In the genomic region with DNA sequence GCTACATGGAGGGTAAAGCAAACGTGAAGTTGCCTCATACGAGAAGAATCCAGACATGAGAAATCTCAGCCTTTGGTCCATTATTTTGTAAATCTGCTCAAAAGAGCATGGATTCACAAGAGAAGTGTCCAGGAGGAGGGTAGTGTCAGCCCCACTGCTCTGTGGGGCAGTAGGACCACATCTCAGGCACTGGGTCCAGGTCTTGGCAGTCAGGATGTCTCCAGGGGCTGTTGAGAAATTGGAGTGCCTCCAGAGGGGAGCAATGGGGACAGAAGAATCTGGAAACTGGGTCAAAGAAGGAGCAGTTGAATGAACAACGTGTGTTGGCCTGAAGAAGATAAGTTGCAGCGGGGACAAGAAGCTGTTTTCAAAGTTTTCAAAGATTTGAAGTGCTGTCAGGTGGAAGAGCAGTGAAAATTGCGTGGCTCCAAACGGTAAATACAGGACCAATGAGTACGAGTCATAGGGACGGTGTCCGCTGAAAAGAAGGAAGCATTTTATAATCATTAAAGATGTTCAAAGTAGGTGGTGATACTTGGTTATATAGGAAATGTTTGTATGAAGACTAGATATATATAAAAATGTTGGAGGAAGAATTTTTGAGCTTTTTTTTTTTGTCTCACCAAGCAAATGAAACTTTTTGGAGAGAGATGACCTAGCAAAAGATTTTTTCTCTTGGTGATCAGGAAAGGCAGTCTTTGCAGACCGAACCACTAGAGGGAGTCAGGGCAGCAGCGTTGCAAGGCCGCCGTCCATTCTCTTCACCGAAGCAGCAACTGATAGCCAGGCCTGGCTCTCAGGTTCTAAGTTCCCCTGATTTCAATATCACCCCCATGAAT, we compare ENCODE assay signal across 8 cellular contexts. TPM values are rescaled to one million over a fixed set of nuclear protein-coding genes. Genes with fewer than 3 reads are reported as not detected.
DNase-seq lines count a peak whose midpoint lies in the region; ATAC-seq and TF ChIP-seq lines count a peak whose summit lies in the region.

No MANE protein-coding gene starts in this region.

- DNase-seq in DMS153 (lab: John Stamatoyannopoulos, UW) (peak; percentile 26), OCI-LY7 (ENCODE audit: low spot score) (peak; percentile 66), activated T-cell treated with anti-CD3 and anti-CD28 coated beads for 4 hours (peak; percentile 42), esophagus squamous epithelium (lab: John Stamatoyannopoulos, UW) (no peak), natural killer cell (no peak)
- DNase-seq in stimulated activated naive CD8-positive, alpha-beta T cell treated with anti-CD3 and anti-CD28 coated beads, Interleukin-15, Interleukin-2, amounts not matched to agents 100 U/mL and 50 U/mL, for 24 hours = peak; percentile 65

- H2AFZ ChIP-seq in OCI-LY7 (ENCODE audit: low read length) = no peak overlapping the region

- peaks cover 7 to 10% of the 10 kb centered on the region in 2 donors for H3K27me3 Mint-ChIP-seq in natural killer cell (ENCODE audit: low read depth in 2 of 2)

- ATAC-seq in HG03159 (IDR thresholded peaks at IDR 0.05; ENCODE audit: unreplicated experiment) = peak; percentile 68
- peak; percentile 64 to 82 (median 67) for ATAC-seq in natural killer cell
- ATAC-seq in stimulated activated naive CD8-positive, alpha-beta T cell treated with anti-CD3 and anti-CD28 coated beads, Interleukin-15, Interleukin-2, amounts not matched to agents 100 U/mL and 50 U/mL, for 24 hours = no peak
- ATAC-seq in HG03097 (IDR thresholded peaks at IDR 0.05; ENCODE audit: low FRiP score, unreplicated experiment) = no peak

- peaks cover 0 to 5% (median 0%) of the 10 kb centered on the region in 4 donors for H3K27me3 ChIP-seq in esophagus squamous epithelium

- 43 to 44% methylated on average over 14 of the region's 14 CpGs for WGBS in esophagus squamous epithelium, 2 donors

- no peak for TF ChIP-seq POLR2A in esophagus squamous epithelium (IDR thresholded peaks at IDR 0.05)

- H3K9me2 ChIP-seq in OCI-LY7 (ENCODE audit: insufficient read depth, low read length) = no peaks in the 10 kb centered on the region

- H3K27ac ChIP-seq in OCI-LY7 (ENCODE audit: low read depth, low read length, poor library complexity, severe bottlenecking) = no peak overlapping the region
- H3K27ac ChIP-seq in esophagus squamous epithelium = no peak overlapping the region

- H3K4me3 ChIP-seq in OCI-LY7 (ENCODE audit: low read depth, low read length, poor library complexity, severe bottlenecking) = no peak overlapping the region
- H3K4me3 ChIP-seq in esophagus squamous epithelium = no peak overlapping the region

- H3K4me1 Mint-ChIP-seq in natural killer cell = no peaks in the 10 kb centered on the region

- H3K4me1 ChIP-seq in OCI-LY7 (ENCODE audit: insufficient read depth, low read length, poor library complexity, severe bottlenecking) (no peaks in the 10 kb centered on the region), esophagus squamous epithelium (peaks cover 0 to 16% (median 0%) of the 10 kb centered on the region in 3 donors)

- H3K9me3 ChIP-seq in OCI-LY7 (ENCODE audit: low read length) (no peaks in the 10 kb centered on the region), esophagus squamous epithelium (no peaks in the 10 kb centered on the region)

- no peaks in the 10 kb centered on the region for H3K79me2 ChIP-seq in OCI-LY7 (ENCODE audit: insufficient read depth, low read depth, low read length)

- TF ChIP-seq CTCF in OCI-LY7 (conservative IDR thresholded peaks at IDR 0.05; ENCODE audit: low read length) (peak; percentile 93), esophagus squamous epithelium (IDR thresholded peaks at IDR 0.05) (peak; percentile 60 to 75 (median 66)), natural killer cell (IDR thresholded peaks at IDR 0.05) (peak; percentile 69)

- H3K4me3 Mint-ChIP-seq in natural killer cell = no peak overlapping the region

- intact Hi-C loops in OCI-LY7 (cut with micrococcal nuclease; ENCODE audit: unreplicated experiment) = loop anchor here (1.0 to 2.0 kb wide), 2 partner anchors 275 to 348 kb away; a partner anchor contains a TSS
- intact Hi-C loops in esophagus squamous epithelium (cut with DNase I) = loop anchor here (10.0 kb wide), 1 partner anchor 351 kb away; a partner anchor contains a TSS
- intact Hi-C loops in natural killer cell (cut with micrococcal nuclease) = no loop called here

- H3K36me3 Mint-ChIP-seq in natural killer cell = no peaks in the 10 kb centered on the region

- no peak overlapping the region for H3K4me2 ChIP-seq in OCI-LY7 (ENCODE audit: low read length)

- POLR2A ChIA-PET in OCI-LY7 (lab: Charles Lee) = interaction anchor here (0.6 kb wide), 1 partner anchor 276 kb away, joined by 4 read pairs; no protein-coding TSS in a partner anchor

- H3K9me3 Mint-ChIP-seq in natural killer cell = no peaks in the 10 kb centered on the region

- 0 out of 2 replicates have a peak, but pooled peaks cover 4% of the 10 kb centered on the region for H4K20me1 ChIP-seq in OCI-LY7 (ENCODE audit: insufficient read depth, low read length)

- CTCF ChIA-PET in OCI-LY7 (lab: Charles Lee; ENCODE audit: unreplicated experiment) = no interaction called here

- H3K36me3 ChIP-seq in OCI-LY7 (ENCODE audit: insufficient read depth, low read length) (no peaks in the 10 kb centered on the region), esophagus squamous epithelium (no peaks in the 10 kb centered on the region)

- BruUV-seq in OCI-LY7 (replicated peaks; lab: Mats Ljungman, UMichigan) = no TSS peak

- no peak overlapping the region for H3K27ac Mint-ChIP-seq in natural killer cell

RNA-seq across cellular contexts. Expression of a gene that starts 57.1 kb away (rescaled TPM):
- 1.2 and 3.6 TPM in 2 replicates for total RNA-seq in OCI-LY7 (2014; rRNA removed; shearing (Covaris generic))
- total RNA-seq in OCI-LY7 (2022) (12.6 and 13.2 TPM in 2 replicates), esophagus squamous epithelium (1 to 10 TPM in 2 of 4 donors, under 1 TPM in 2; 0.47 to 4.6 (median 1.2) TPM), natural killer cell (1 to 10 TPM; 2.6 to 4.0 (median 3.2) TPM)

Comparison
In these comparisons a context has a peak if more than half of its experiments do, and no peak if none do; other contexts are left out.
1. DNase-seq: peak in DMS153 (single experiment), OCI-LY7 (single experiment), activated T-cell treated with anti-CD3 and anti-CD28 coated beads for 4 hours (single experiment) and stimulated activated naive CD8-positive, alpha-beta T cell treated with anti-CD3 and anti-CD28 coated beads, Interleukin-15, Interleukin-2, amounts not matched to agents 100 U/mL and 50 U/mL, for 24 hours (single experiment); none in esophagus squamous epithelium (single experiment) and natural killer cell (single experiment).
2. ATAC-seq: peak in HG03159 (single experiment) and natural killer cell (3 of 3); none in stimulated activated naive CD8-positive, alpha-beta T cell treated with anti-CD3 and anti-CD28 coated beads, Interleukin-15, Interleukin-2, amounts not matched to agents 100 U/mL and 50 U/mL, for 24 hours (single experiment) and HG03097 (single experiment).
3. Peak in every context shown above with its lines, with median percentiles within 50 percentile points of each other: CTCF ChIP-seq.